1 cellular context compared by ENCODE assay signal in the genomic region with DNA sequence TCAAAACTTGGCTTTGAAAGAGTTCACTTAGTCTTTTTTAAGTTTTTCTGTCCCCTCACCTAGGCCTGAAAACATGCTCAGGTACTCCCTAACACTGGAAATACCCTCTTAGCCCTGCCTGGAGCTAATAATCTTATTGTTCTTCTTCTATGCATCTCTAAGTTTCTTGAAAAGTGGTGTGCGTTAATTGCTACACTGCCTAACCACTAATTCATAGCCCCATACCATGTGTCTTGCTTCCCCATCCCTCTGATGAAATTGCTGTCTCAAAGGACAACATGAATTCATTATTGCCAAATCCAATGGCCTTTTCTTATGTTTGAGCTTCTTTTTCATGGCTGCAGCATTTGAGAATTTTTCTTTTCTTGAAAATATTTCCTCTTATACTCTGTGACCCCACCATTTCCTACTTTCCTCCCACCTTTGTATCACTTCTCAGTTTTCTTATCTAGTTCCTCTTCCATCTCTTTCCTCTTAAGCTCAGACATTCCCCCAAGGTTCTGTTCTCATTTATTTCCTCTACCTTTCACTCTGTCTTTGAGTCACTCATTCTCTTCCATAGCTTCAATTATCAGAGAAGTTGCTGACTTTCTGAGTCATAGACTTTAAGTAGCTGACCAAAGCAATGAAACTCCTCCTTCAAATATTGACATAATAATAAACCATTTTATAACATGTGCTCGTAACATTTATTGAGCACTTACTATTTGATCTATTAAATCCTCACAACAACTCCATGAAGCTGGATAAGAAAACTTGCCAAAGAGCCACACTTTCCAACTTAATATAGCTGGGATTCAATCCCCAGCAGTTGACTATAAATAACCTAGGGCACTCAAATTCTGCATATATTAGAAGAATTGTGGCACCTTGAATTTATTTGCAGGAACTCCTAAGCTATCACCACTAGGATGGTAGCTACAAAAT.
TF ChIP-seq lines count a peak whose summit lies in the region.

No MANE protein-coding gene starts in this region.

TF ChIP-seq in GM23338, 12 proteins besides CTCF, POLR2A, EP300 and RAD21 (continued from another document):
- TF ChIP-seq, protein P1, sequence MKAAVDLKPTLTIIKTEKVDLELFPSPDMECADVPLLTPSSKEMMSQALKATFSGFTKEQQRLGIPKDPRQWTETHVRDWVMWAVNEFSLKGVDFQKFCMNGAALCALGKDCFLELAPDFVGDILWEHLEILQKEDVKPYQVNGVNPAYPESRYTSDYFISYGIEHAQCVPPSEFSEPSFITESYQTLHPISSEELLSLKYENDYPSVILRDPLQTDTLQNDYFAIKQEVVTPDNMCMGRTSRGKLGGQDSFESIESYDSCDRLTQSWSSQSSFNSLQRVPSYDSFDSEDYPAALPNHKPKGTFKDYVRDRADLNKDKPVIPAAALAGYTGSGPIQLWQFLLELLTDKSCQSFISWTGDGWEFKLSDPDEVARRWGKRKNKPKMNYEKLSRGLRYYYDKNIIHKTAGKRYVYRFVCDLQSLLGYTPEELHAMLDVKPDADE (IDR thresholded peaks at IDR 0.05) = no peak
- TF ChIP-seq STAT1 (IDR thresholded peaks at IDR 0.05; ENCODE audit: unreplicated experiment) (no peak), EZH2 (IDR thresholded peaks at IDR 0.05; ENCODE audit: low read depth, unreplicated experiment) (no peak), EZH2phosphoT487 (IDR thresholded peaks at IDR 0.05; ENCODE audit: unreplicated experiment) (no peak)
